In genomic region chr1:111873460-111873859, GRCh38 we compare ENCODE assay signal across 13 cellular contexts.
DNase-seq lines count a peak whose midpoint lies in the region; ATAC-seq lines count a peak whose summit lies in the region.
"Had no signal": no experiment of that assay in that cellular context is flagged by ENCODE, and none has a peak within 500 bp of the region (broad histone marks: within the 10 kb centered on the region; RNA-seq: fewer than 3 reads in every experiment).

No MANE protein-coding gene starts in this region.

- intact Hi-C loops in Right ventricle myocardium superior (cut with DNase I) (no loop called here), left cardiac atrium (cut with DNase I) (no loop called here), posterior vena cava (cut with DNase I) (no loop called here)

- H3K9me3 Mint-ChIP-seq in immature natural killer cell, result no peaks in the 10 kb centered on the region
- H3K9me3 Mint-ChIP-seq: CD4-positive, alpha-beta T cell had no signal

- DNase-seq in DMS 273 (lab: John Stamatoyannopoulos, UW; ENCODE audit: unreplicated experiment), result peak; percentile 58
- no peak for DNase-seq in DMS 273 treated with DMSO at 0.1 percent for 48 hours (lab: John Stamatoyannopoulos, UW)
- no peak for DNase-seq in Right ventricle myocardium superior
- DNase-seq in left cardiac atrium, result no peak
- DNase-seq in NCI-H526 (lab: John Stamatoyannopoulos, UW), result peak; percentile 78 to 79
- DNase-seq in posterior vena cava (ENCODE audit: low spot score), result peak; percentile 16
- no peak for DNase-seq in immature natural killer cell
- DNase-seq: AML-193; Caco-2; CD4-positive, alpha-beta T cell; GM23248 had no signal

- no peaks in the 10 kb centered on the region for H3K36me3 Mint-ChIP-seq in immature natural killer cell

- no peak overlapping the region for H3K27ac Mint-ChIP-seq in immature natural killer cell
- H3K27ac Mint-ChIP-seq: CD4-positive, alpha-beta T cell had no signal

- H3K4me1 Mint-ChIP-seq in immature natural killer cell, result no peaks in the 10 kb centered on the region

- ATAC-seq in Right ventricle myocardium superior (ENCODE audit: poor library complexity) (peak; percentile 61), left cardiac atrium (no peak)
- ATAC-seq: A549, HepG2 had no signal

- peaks cover 0 to 15% (median 0%) of the 10 kb centered on the region in 3 donors for H3K27me3 Mint-ChIP-seq in immature natural killer cell (ENCODE audit: low read depth in 3 of 3)

- H3K4me3 Mint-ChIP-seq in immature natural killer cell, result no peak overlapping the region
- H3K4me3 Mint-ChIP-seq: CD4-positive, alpha-beta T cell had no signal

Comparison
In these comparisons a context has a peak if more than half of its experiments do, and no peak if none do; other contexts are left out.
1. DNase-seq: peak in DMS 273 (single experiment), NCI-H526 (2 of 2) and posterior vena cava (single experiment); none in DMS 273 treated with DMSO at 0.1 percent for 48 hours (single experiment), Right ventricle myocardium superior (single experiment), left cardiac atrium (single experiment) and immature natural killer cell (0 of 3).